In genomic region chr15:95024388-95024787, GRCh38 we compare ENCODE assay signal across 7 cellular contexts.
DNase-seq lines count a peak whose midpoint lies in the region; ATAC-seq and TF ChIP-seq lines count a peak whose summit lies in the region.

No MANE protein-coding gene starts in this region.

- H3K27me3 ChIP-seq in colonic mucosa = no peaks in the 10 kb centered on the region

- H3K27me3 Mint-ChIP-seq in osteocyte (ENCODE audit: unreplicated experiment) = no peaks in the 10 kb centered on the region
- no peaks in the 10 kb centered on the region for H3K27me3 Mint-ChIP-seq in T-helper 17 cell

- TF ChIP-seq CTCF in osteocyte (IDR thresholded peaks at IDR 0.05) = peak; percentile 66
- TF ChIP-seq CTCF in colonic mucosa (IDR thresholded peaks at IDR 0.05) = no peak

- H3K27ac ChIP-seq in colonic mucosa = no peak overlapping the region

- intact Hi-C loops in colonic mucosa (cut with DNase I) = no loop called here

- no peak overlapping the region for H3K9ac ChIP-seq in colonic mucosa (ENCODE audit: low read depth in 2 of 2, low read length in 2 of 2)

- DNase-seq in NCI-H526 (lab: John Stamatoyannopoulos, UW) (peak; percentile 20 to 53), dermis blood vessel endothelial cell (peak; percentile 60), osteocyte (ENCODE audit: extremely low spot score, unreplicated experiment) (no peak), T-helper 17 cell (no peak), colonic mucosa (no peak)

- H3K4me1 ChIP-seq in colonic mucosa = no peaks in the 10 kb centered on the region

- H3K4me1 Mint-ChIP-seq in osteocyte (ENCODE audit: unreplicated experiment) = no peaks in the 10 kb centered on the region
- H3K4me1 Mint-ChIP-seq in T-helper 17 cell = no peaks in the 10 kb centered on the region

- no peaks in the 10 kb centered on the region for H3K36me3 ChIP-seq in colonic mucosa

- peak; percentile 52 for ATAC-seq in GM18868 (IDR thresholded peaks at IDR 0.05; ENCODE audit: unreplicated experiment)
- ATAC-seq in HG03354 (IDR thresholded peaks at IDR 0.05; ENCODE audit: poor library complexity, severe bottlenecking, unreplicated experiment) = no peak
- ATAC-seq in T-helper 17 cell = no peak

- no peak overlapping the region for H3K4me3 Mint-ChIP-seq in osteocyte (ENCODE audit: unreplicated experiment)
- H3K4me3 Mint-ChIP-seq in T-helper 17 cell = no peak overlapping the region

- H3K9me3 ChIP-seq in T-helper 17 cell (ENCODE audit: control insufficient read depth, low read length, poor library complexity, severe bottlenecking) = no peaks in the 10 kb centered on the region
- no peaks in the 10 kb centered on the region for H3K9me3 ChIP-seq in colonic mucosa

- no peaks in the 10 kb centered on the region for H3K9me3 Mint-ChIP-seq in osteocyte (ENCODE audit: unreplicated experiment)

- H3K27ac Mint-ChIP-seq in osteocyte (ENCODE audit: unreplicated experiment) (no peak overlapping the region), T-helper 17 cell (no peak overlapping the region)

- H3K4me3 ChIP-seq in colonic mucosa = no peak overlapping the region

- H3K36me3 Mint-ChIP-seq in osteocyte (ENCODE audit: unreplicated experiment) (no peaks in the 10 kb centered on the region), T-helper 17 cell (ENCODE audit: low read depth) (no peaks in the 10 kb centered on the region)

Comparison
In these comparisons a context has a peak if more than half of its experiments do, and no peak if none do; other contexts are left out.
1. DNase-seq: peak in NCI-H526 (2 of 2) and dermis blood vessel endothelial cell (single experiment); none in osteocyte (single experiment), T-helper 17 cell (0 of 3) and colonic mucosa (single experiment).